Comparison of ENCODE assay signal across 8 cellular contexts in the genomic region with DNA sequence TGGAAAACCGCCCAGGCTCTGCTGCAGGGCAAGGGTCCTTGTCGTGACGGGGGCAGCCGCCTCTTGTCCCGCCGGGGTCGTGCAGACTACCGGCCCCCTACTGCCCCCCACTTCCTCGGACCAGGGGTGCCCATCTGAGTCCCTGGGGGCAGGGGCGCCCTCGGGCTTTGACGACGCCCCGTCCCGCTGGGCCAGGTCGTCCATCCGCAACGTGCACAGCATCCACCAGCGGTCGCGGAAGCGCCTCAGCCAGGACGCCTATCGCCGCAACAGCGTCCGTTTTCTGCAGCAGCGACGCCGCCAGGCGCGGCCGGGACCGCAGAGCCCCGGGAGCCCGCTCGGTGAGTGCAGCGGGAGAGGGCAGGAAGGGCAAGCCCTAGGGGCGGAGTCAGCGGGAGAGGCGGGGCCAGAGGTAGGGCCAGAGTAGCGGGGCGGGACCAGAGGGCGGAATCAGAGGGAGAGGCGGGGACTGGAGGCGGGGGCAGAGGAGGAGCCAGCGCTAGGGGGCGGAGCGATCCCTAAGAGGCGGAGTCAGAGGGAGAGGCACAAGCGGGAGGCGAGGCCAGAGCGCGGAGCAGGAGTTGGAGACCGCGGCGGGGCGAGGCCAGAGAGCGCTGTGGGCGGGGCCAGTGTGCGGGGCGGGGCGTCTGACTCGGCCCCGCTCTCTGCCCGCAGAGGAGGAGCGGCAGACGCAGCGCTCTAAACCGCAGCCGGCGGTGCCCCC.
A peak's percentile ranks its signal among the peaks of the same experiment; 100 is the strongest.
DNase-seq lines count a peak whose midpoint lies in the region; ATAC-seq, FAIRE-seq and TF ChIP-seq lines count a peak whose summit lies in the region.
"Not testable (repeated sequence)": the region's sequence is repeated elsewhere in the genome, so short reads cannot be mapped to it uniquely, and the experiment has no call there.

No MANE protein-coding gene starts in this region.

- intact Hi-C loops in body of pancreas (cut with DNase I); kidney (cut with DNase I); spleen (cut with DNase I; ENCODE audit: low total_unique reads): not testable (repeated sequence)

- CTCF ChIA-PET in activated CD4-positive, alpha-beta memory T cell treated with anti-CD3 and anti-CD28 coated beads, Interleukin-2, amount 10 ng/mL, durations not matched to agents 7 days and 5 days (lab: Charles Lee) = not testable (repeated sequence)

- H3K4me1 Mint-ChIP-seq in activated CD4-positive, alpha-beta memory T cell treated with anti-CD3 and anti-CD28 coated beads, Interleukin-2, amount 10 ng/mL, durations not matched to agents 7 days and 5 days = not testable (repeated sequence)

- H3K36me3 Mint-ChIP-seq in activated CD4-positive, alpha-beta memory T cell treated with anti-CD3 and anti-CD28 coated beads, Interleukin-2, amount 10 ng/mL, durations not matched to agents 7 days and 5 days (ENCODE audit: low read depth) = not testable (repeated sequence)

- H3K9me3 Mint-ChIP-seq in activated CD4-positive, alpha-beta memory T cell treated with anti-CD3 and anti-CD28 coated beads, Interleukin-2, amount 10 ng/mL, durations not matched to agents 7 days and 5 days = not testable (repeated sequence)

- FAIRE-seq in kidney (lab: Jason Lieb, UNC) = peak; percentile 27

- TF ChIP-seq POLR2A in body of pancreas (IDR thresholded peaks at IDR 0.05); spleen (IDR thresholded peaks at IDR 0.05): not testable (repeated sequence)

- not testable (repeated sequence) for H3K4me3 Mint-ChIP-seq in activated CD4-positive, alpha-beta memory T cell treated with anti-CD3 and anti-CD28 coated beads, Interleukin-2, amount 10 ng/mL, durations not matched to agents 7 days and 5 days

- H3K36me3 ChIP-seq in HUES48 (ENCODE audit: control insufficient read depth, insufficient read depth, low read length); body of pancreas (replicated peaks in 1 of 2; ENCODE audit: insufficient read depth in 1 of 2, low read depth in 2 of 2); kidney (ENCODE audit: control insufficient read depth in 1 of 2, insufficient read depth in 2 of 2, low read length in 2 of 2); spleen; thoracic aorta: not testable (repeated sequence)

- H3K9me3 ChIP-seq in HUES48 (ENCODE audit: control insufficient read depth, insufficient read depth, low read length); body of pancreas; kidney (ENCODE audit: control insufficient read depth in 1 of 2, low read length in 2 of 2); spleen; thoracic aorta: not testable (repeated sequence)

- H3K27me3 ChIP-seq in HUES48 (ENCODE audit: control insufficient read depth, insufficient read depth, low read length); body of pancreas; spleen (replicated peaks in 1 of 7); thoracic aorta (replicated peaks; ENCODE audit: insufficient read depth): not testable (repeated sequence)

- peak overlapping the region; percentile 45; the same call in 1 of the 2 replicates for H3K4me3 ChIP-seq in HUES48 (ENCODE audit: low read depth, low read length)
- H3K4me3 ChIP-seq in body of pancreas; kidney (ENCODE audit: low read length in 2 of 2): not testable (repeated sequence)
- peak overlapping the region in 5 of 8 donors; percentile 23 to 63 (median 36) for H3K4me3 ChIP-seq in spleen
- H3K4me3 ChIP-seq in thoracic aorta = peak overlapping the region; percentile 63

- not testable (repeated sequence) for H3K27me3 Mint-ChIP-seq in activated CD4-positive, alpha-beta memory T cell treated with anti-CD3 and anti-CD28 coated beads, Interleukin-2, amount 10 ng/mL, durations not matched to agents 7 days and 5 days

- TF ChIP-seq CTCF in body of pancreas (IDR thresholded peaks at IDR 0.05); kidney (IDR thresholded peaks at IDR 0.05; ENCODE audit: borderline replicate concordance, extremely low read depth, insufficient read depth); spleen (IDR thresholded peaks at IDR 0.05 in 8 of 11, conservative IDR thresholded peaks at IDR 0.05 in 3 of 11); thoracic aorta (IDR thresholded peaks at IDR 0.05): not testable (repeated sequence)

- peak; percentile 91 for DNase-seq in activated CD4-positive, alpha-beta memory T cell treated with anti-CD3 and anti-CD28 coated beads, Interleukin-2, amount 10 ng/mL, durations not matched to agents 7 days and 5 days
- DNase-seq in body of pancreas = peak; percentile 95 to 98 (median 96)
- peak; percentile 97 for DNase-seq in kidney
- DNase-seq in spleen = peak; percentile 97
- peak; percentile 65 for DNase-seq in thoracic aorta (ENCODE audit: low spot score)

- POLR2A ChIA-PET in activated CD4-positive, alpha-beta memory T cell treated with anti-CD3 and anti-CD28 coated beads, Interleukin-2, amount 10 ng/mL, durations not matched to agents 7 days and 5 days (lab: Charles Lee) = not testable (repeated sequence)

- peak; percentile 73 for ATAC-seq in GM18870 (IDR thresholded peaks at IDR 0.05; ENCODE audit: unreplicated experiment)
- ATAC-seq in HG02623 (IDR thresholded peaks at IDR 0.05; ENCODE audit: unreplicated experiment) = peak; percentile 88
- ATAC-seq in body of pancreas = peak; percentile 97
- ATAC-seq in thoracic aorta (ENCODE audit: insufficient number of reproducible peaks, low FRiP score, low read depth) = peak; percentile 98

- H3K27ac ChIP-seq in HUES48 (ENCODE audit: low read depth, low read length); body of pancreas; kidney (ENCODE audit: low read depth in 2 of 2, low read length in 2 of 2); thoracic aorta: not testable (repeated sequence)
- H3K27ac ChIP-seq in spleen = peak overlapping the region in 5 of 8 donors; percentile 48 to 78 (median 74)

- not testable (repeated sequence) for H3K4me1 ChIP-seq in HUES48 (ENCODE audit: control insufficient read depth, insufficient read depth, low read length); body of pancreas; kidney (ENCODE audit: control insufficient read depth in 1 of 2, insufficient read depth in 1 of 2, low read depth in 1 of 2, low read length in 2 of 2); thoracic aorta (ENCODE audit: control insufficient read depth in 1 of 2, low read depth in 2 of 2)
- peaks cover 0 to 12% (median 3%) of the 10 kb centered on the region in 6 donors for H3K4me1 ChIP-seq in spleen

- not testable (repeated sequence) for H3K9ac ChIP-seq in HUES48 (ENCODE audit: low read depth, low read length); kidney (ENCODE audit: low read length in 2 of 2)

- H3K27ac Mint-ChIP-seq in activated CD4-positive, alpha-beta memory T cell treated with anti-CD3 and anti-CD28 coated beads, Interleukin-2, amount 10 ng/mL, durations not matched to agents 7 days and 5 days = not testable (repeated sequence)

- no CpG with 5 or more reads among the region's 72 CpGs for WGBS in body of pancreas, 2 donors
- WGBS in spleen, 5 donors = 0% methylated on average over 12 to 21 of the region's 72 CpGs; no CpG with 5 or more reads in 3 of the 5 donors
